Comparison of ENCODE assay signal across 16 cellular contexts in genomic region chr11:16743478-16743877, GRCh38. TPM values are rescaled to one million over a fixed set of nuclear protein-coding genes. Genes with fewer than 3 reads are reported as not detected.
DNase-seq lines count a peak whose midpoint lies in the region; ATAC-seq and TF ChIP-seq lines count a peak whose summit lies in the region.
"Had no signal": no experiment of that assay in that cellular context is flagged by ENCODE, and none has a peak within 500 bp of the region (broad histone marks: within the 10 kb centered on the region; RNA-seq: fewer than 3 reads in every experiment).

No MANE protein-coding gene starts in this region.

- ATAC-seq in activated CD8-positive, alpha-beta T cell treated with anti-CD3 and anti-CD28 coated beads for 36 hours = no peak
- no peak for ATAC-seq in activated CD8-positive, alpha-beta T cell treated with anti-CD3 and anti-CD28 coated beads, Interleukin-2, amount 10 ng/mL, durations not matched to agents 7 days and 5 days
- ATAC-seq in CD4-positive, CD25-positive, alpha-beta regulatory T cell (ENCODE audit: low read depth in 2 of 2) = no peak
- ATAC-seq in activated naive CD8-positive, alpha-beta T cell treated with anti-CD3 and anti-CD28 coated beads, Interleukin-2, amount 50 U/mL, for 24 hours = no peak
- no peak for ATAC-seq in naive thymus-derived CD4-positive, alpha-beta T cell
- no peak for ATAC-seq in esophagus mucosa

- no peaks in the 10 kb centered on the region for H3K27me3 ChIP-seq in CD4-positive, CD25-positive, alpha-beta regulatory T cell (ENCODE audit: control insufficient read depth, insufficient read depth, low read length)
- no peaks in the 10 kb centered on the region for H3K27me3 ChIP-seq in naive thymus-derived CD4-positive, alpha-beta T cell (ENCODE audit: control insufficient read depth in 2 of 2, insufficient read depth in 2 of 2, low read length in 2 of 2)
- H3K27me3 ChIP-seq: BLaER1 treated with 17β-estradiol and CSF1 and Interleukin-3, amounts not matched to agents 10 nM and 100 nM had no signal

- H3K36me3 ChIP-seq in CD4-positive, CD25-positive, alpha-beta regulatory T cell (ENCODE audit: control insufficient read depth, insufficient read depth, low read length) = peaks cover 59% of the 10 kb centered on the region
- H3K36me3 ChIP-seq in naive thymus-derived CD4-positive, alpha-beta T cell (ENCODE audit: control insufficient read depth in 2 of 3, insufficient read depth in 3 of 3, low read length in 3 of 3) = peaks cover 3 to 38% (median 6%) of the 10 kb centered on the region in 3 experiments

- POLR2A ChIA-PET in activated CD8-positive, alpha-beta T cell treated with anti-CD3 and anti-CD28 coated beads for 36 hours (lab: Charles Lee) = no interaction called here
- POLR2A ChIA-PET in activated CD8-positive, alpha-beta T cell treated with anti-CD3 and anti-CD28 coated beads, Interleukin-2, amount 10 ng/mL, durations not matched to agents 7 days and 5 days (lab: Charles Lee) = no interaction called here
- POLR2A ChIA-PET in naive thymus-derived CD4-positive, alpha-beta T cell (lab: Charles Lee) = no interaction called here

- no peaks in the 10 kb centered on the region for H3K9me3 Mint-ChIP-seq in activated CD8-positive, alpha-beta T cell treated with anti-CD3 and anti-CD28 coated beads for 36 hours
- no peaks in the 10 kb centered on the region for H3K9me3 Mint-ChIP-seq in activated CD8-positive, alpha-beta T cell treated with anti-CD3 and anti-CD28 coated beads, Interleukin-2, amount 10 ng/mL, durations not matched to agents 7 days and 5 days (ENCODE audit: insufficient read depth)
- H3K9me3 Mint-ChIP-seq in CD4-positive, CD25-positive, alpha-beta regulatory T cell = no peaks in the 10 kb centered on the region
- no peaks in the 10 kb centered on the region for H3K9me3 Mint-ChIP-seq in activated naive CD8-positive, alpha-beta T cell treated with anti-CD3 and anti-CD28 coated beads, Interleukin-2, amount 50 U/mL, for 24 hours
- H3K9me3 Mint-ChIP-seq in naive thymus-derived CD4-positive, alpha-beta T cell = peaks cover 0 to 2% (median 0%) of the 10 kb centered on the region in 11 donors

- intact Hi-C loops in activated CD8-positive, alpha-beta T cell treated with anti-CD3 and anti-CD28 coated beads for 36 hours (cut with micrococcal nuclease) = no loop called here
- intact Hi-C loops in naive thymus-derived CD4-positive, alpha-beta T cell (cut with micrococcal nuclease) = no loop called here

- no peaks in the 10 kb centered on the region for H3K9me3 ChIP-seq in CD4-positive, CD25-positive, alpha-beta regulatory T cell (ENCODE audit: control insufficient read depth in 2 of 2, low read length in 2 of 2)
- no peaks in the 10 kb centered on the region for H3K9me3 ChIP-seq in naive thymus-derived CD4-positive, alpha-beta T cell (ENCODE audit: control insufficient read depth in 2 of 3, low read length in 3 of 3)
- H3K9me3 ChIP-seq: Caco-2 had no signal

- H3K4me3 Mint-ChIP-seq in activated CD8-positive, alpha-beta T cell treated with anti-CD3 and anti-CD28 coated beads for 36 hours = no peak overlapping the region
- H3K4me3 Mint-ChIP-seq in activated CD8-positive, alpha-beta T cell treated with anti-CD3 and anti-CD28 coated beads, Interleukin-2, amount 10 ng/mL, durations not matched to agents 7 days and 5 days = no peak overlapping the region
- H3K4me3 Mint-ChIP-seq in CD4-positive, CD25-positive, alpha-beta regulatory T cell = peak overlapping the region; percentile 33 to 49 (median 44)
- H3K4me3 Mint-ChIP-seq in activated naive CD8-positive, alpha-beta T cell treated with anti-CD3 and anti-CD28 coated beads, Interleukin-2, amount 50 U/mL, for 24 hours = no peak overlapping the region
- peak overlapping the region in 7 of 10 donors; percentile 6 to 63 (median 47) for H3K4me3 Mint-ChIP-seq in naive thymus-derived CD4-positive, alpha-beta T cell

- peaks cover 46% of the 10 kb centered on the region for H3K36me3 Mint-ChIP-seq in activated CD8-positive, alpha-beta T cell treated with anti-CD3 and anti-CD28 coated beads for 36 hours (ENCODE audit: low read depth)
- peaks cover 52% of the 10 kb centered on the region for H3K36me3 Mint-ChIP-seq in activated CD8-positive, alpha-beta T cell treated with anti-CD3 and anti-CD28 coated beads, Interleukin-2, amount 10 ng/mL, durations not matched to agents 7 days and 5 days (ENCODE audit: low read depth)
- H3K36me3 Mint-ChIP-seq in CD4-positive, CD25-positive, alpha-beta regulatory T cell = peaks cover 37% of the 10 kb centered on the region
- peaks cover 50% of the 10 kb centered on the region for H3K36me3 Mint-ChIP-seq in activated naive CD8-positive, alpha-beta T cell treated with anti-CD3 and anti-CD28 coated beads, Interleukin-2, amount 50 U/mL, for 24 hours (ENCODE audit: low read depth)
- H3K36me3 Mint-ChIP-seq in naive thymus-derived CD4-positive, alpha-beta T cell = peaks cover 0 to 42% (median 25%) of the 10 kb centered on the region in 5 donors

- CTCF ChIA-PET in activated CD8-positive, alpha-beta T cell treated with anti-CD3 and anti-CD28 coated beads for 36 hours (lab: Charles Lee) = no interaction called here
- CTCF ChIA-PET in activated CD8-positive, alpha-beta T cell treated with anti-CD3 and anti-CD28 coated beads, Interleukin-2, amount 10 ng/mL, durations not matched to agents 7 days and 5 days (lab: Charles Lee) = no interaction called here
- CTCF ChIA-PET in naive thymus-derived CD4-positive, alpha-beta T cell (lab: Charles Lee) = no interaction called here

- peaks cover 51% of the 10 kb centered on the region for H3K4me1 ChIP-seq in CD4-positive, CD25-positive, alpha-beta regulatory T cell (ENCODE audit: control insufficient read depth, insufficient read depth, low read length, poor library complexity, severe bottlenecking)
- H3K4me1 ChIP-seq in naive thymus-derived CD4-positive, alpha-beta T cell (ENCODE audit: control insufficient read depth in 2 of 2, insufficient read depth in 2 of 2, low read length in 2 of 2) = peaks cover 28 to 34% of the 10 kb centered on the region in 2 donors

- no peak for DNase-seq in activated CD8-positive, alpha-beta T cell treated with anti-CD3 and anti-CD28 coated beads for 36 hours
- DNase-seq in activated CD8-positive, alpha-beta T cell treated with anti-CD3 and anti-CD28 coated beads, Interleukin-2, amount 10 ng/mL, durations not matched to agents 7 days and 5 days = no peak
- no peak for DNase-seq in CD4-positive, CD25-positive, alpha-beta regulatory T cell
- DNase-seq in activated naive CD8-positive, alpha-beta T cell treated with anti-CD3 and anti-CD28 coated beads, Interleukin-2, amount 50 U/mL, for 24 hours = no peak
- DNase-seq in naive thymus-derived CD4-positive, alpha-beta T cell = no peak
- no peak for DNase-seq in activated CD4-positive, alpha-beta T cell treated with anti-CD3 and anti-CD28 coated beads, Interleukin-2, amount 50 U/mL, for 4 hours
- no peak for DNase-seq in KG1 (lab: John Stamatoyannopoulos, UW)
- DNase-seq: 8988T, Caco-2, H7, MV-4-11, NCI-H1417 treated with DMSO at 0.1 percent for 48 hours, NCI-H2029, NCI-H510A treated with DMSO at 0.1 percent for 48 hours had no signal

- H3K4me1 Mint-ChIP-seq in activated CD8-positive, alpha-beta T cell treated with anti-CD3 and anti-CD28 coated beads for 36 hours (ENCODE audit: low read depth) = peaks cover 60% of the 10 kb centered on the region
- peaks cover 26% of the 10 kb centered on the region for H3K4me1 Mint-ChIP-seq in activated CD8-positive, alpha-beta T cell treated with anti-CD3 and anti-CD28 coated beads, Interleukin-2, amount 10 ng/mL, durations not matched to agents 7 days and 5 days (ENCODE audit: low read depth)
- H3K4me1 Mint-ChIP-seq in CD4-positive, CD25-positive, alpha-beta regulatory T cell = peaks cover 39 to 63% (median 48%) of the 10 kb centered on the region in 4 donors
- H3K4me1 Mint-ChIP-seq in activated naive CD8-positive, alpha-beta T cell treated with anti-CD3 and anti-CD28 coated beads, Interleukin-2, amount 50 U/mL, for 24 hours = peaks cover 47% of the 10 kb centered on the region
- peaks cover 5 to 65% (median 43%) of the 10 kb centered on the region in 7 donors for H3K4me1 Mint-ChIP-seq in naive thymus-derived CD4-positive, alpha-beta T cell

- no peak overlapping the region for H3K27ac ChIP-seq in CD4-positive, CD25-positive, alpha-beta regulatory T cell (ENCODE audit: insufficient read depth, low read length, poor library complexity, severe bottlenecking)
- no peak overlapping the region for H3K27ac ChIP-seq in naive thymus-derived CD4-positive, alpha-beta T cell (ENCODE audit: low read depth, low read length)
- H3K27ac ChIP-seq: BLaER1 treated with 17β-estradiol and CSF1 and Interleukin-3, amounts not matched to agents 10 nM and 100 nM had no signal

- TF ChIP-seq CTCF in activated CD8-positive, alpha-beta T cell treated with anti-CD3 and anti-CD28 coated beads for 36 hours (IDR thresholded peaks at IDR 0.05) = no peak

- H3K27me3 Mint-ChIP-seq in activated CD8-positive, alpha-beta T cell treated with anti-CD3 and anti-CD28 coated beads for 36 hours = no peaks in the 10 kb centered on the region
- no peaks in the 10 kb centered on the region for H3K27me3 Mint-ChIP-seq in activated CD8-positive, alpha-beta T cell treated with anti-CD3 and anti-CD28 coated beads, Interleukin-2, amount 10 ng/mL, durations not matched to agents 7 days and 5 days (ENCODE audit: low read depth)
- H3K27me3 Mint-ChIP-seq in CD4-positive, CD25-positive, alpha-beta regulatory T cell = no peaks in the 10 kb centered on the region
- no peaks in the 10 kb centered on the region for H3K27me3 Mint-ChIP-seq in activated naive CD8-positive, alpha-beta T cell treated with anti-CD3 and anti-CD28 coated beads, Interleukin-2, amount 50 U/mL, for 24 hours
- no peaks in the 10 kb centered on the region for H3K27me3 Mint-ChIP-seq in naive thymus-derived CD4-positive, alpha-beta T cell

- H3K4me3 ChIP-seq in CD4-positive, CD25-positive, alpha-beta regulatory T cell (ENCODE audit: low read depth, low read length) = peak overlapping the region; percentile 47
- no peak overlapping the region for H3K4me3 ChIP-seq in naive thymus-derived CD4-positive, alpha-beta T cell (ENCODE audit: low read length)
- H3K4me3 ChIP-seq: BLaER1 treated with 17β-estradiol and CSF1 and Interleukin-3, amounts not matched to agents 10 nM and 100 nM had no signal

- peak overlapping the region; percentile 50 for H3K27ac Mint-ChIP-seq in activated CD8-positive, alpha-beta T cell treated with anti-CD3 and anti-CD28 coated beads for 36 hours
- H3K27ac Mint-ChIP-seq in activated CD8-positive, alpha-beta T cell treated with anti-CD3 and anti-CD28 coated beads, Interleukin-2, amount 10 ng/mL, durations not matched to agents 7 days and 5 days = no peak overlapping the region
- no peak overlapping the region for H3K27ac Mint-ChIP-seq in CD4-positive, CD25-positive, alpha-beta regulatory T cell
- H3K27ac Mint-ChIP-seq in activated naive CD8-positive, alpha-beta T cell treated with anti-CD3 and anti-CD28 coated beads, Interleukin-2, amount 50 U/mL, for 24 hours = peak overlapping the region; percentile 37
- peak overlapping the region in 5 of 9 donors; percentile 20 to 75 (median 56) for H3K27ac Mint-ChIP-seq in naive thymus-derived CD4-positive, alpha-beta T cell

RNA-seq across cellular contexts. Expression of gene C11orf58, which starts 5.0 kb away (rescaled TPM):
- 100 to 1,000 TPM; 114 to 133 TPM for total RNA-seq in activated CD8-positive, alpha-beta T cell treated with anti-CD3 and anti-CD28 coated beads for 36 hours
- 100 to 1,000 TPM; 104 to 111 TPM for total RNA-seq in activated CD8-positive, alpha-beta T cell treated with anti-CD3 and anti-CD28 coated beads, Interleukin-2, amount 10 ng/mL, durations not matched to agents 7 days and 5 days
- total RNA-seq in CD4-positive, CD25-positive, alpha-beta regulatory T cell = 168 TPM
- polyA plus RNA-seq in CD4-positive, CD25-positive, alpha-beta regulatory T cell = 100 to 1,000 TPM; 154 to 167 (median 164) TPM
- 100 to 1,000 TPM; 116 to 168 (median 155) TPM for total RNA-seq in naive thymus-derived CD4-positive, alpha-beta T cell
- 100 to 1,000 TPM; 174 to 260 TPM for polyA plus RNA-seq in naive thymus-derived CD4-positive, alpha-beta T cell
- 60.0 TPM for total RNA-seq in esophagus mucosa

Comparison
In these comparisons a context has a peak if more than half of its experiments do, and no peak if none do; other contexts are left out.
1. H3K27ac Mint-ChIP-seq: peak in activated CD8-positive, alpha-beta T cell treated with anti-CD3 and anti-CD28 coated beads for 36 hours (single experiment), activated naive CD8-positive, alpha-beta T cell treated with anti-CD3 and anti-CD28 coated beads, Interleukin-2, amount 50 U/mL, for 24 hours (single experiment) and naive thymus-derived CD4-positive, alpha-beta T cell (5 of 9); none in activated CD8-positive, alpha-beta T cell treated with anti-CD3 and anti-CD28 coated beads, Interleukin-2, amount 10 ng/mL, durations not matched to agents 7 days and 5 days (single experiment) and CD4-positive, CD25-positive, alpha-beta regulatory T cell (0 of 3).
2. H3K4me3 Mint-ChIP-seq: peak in CD4-positive, CD25-positive, alpha-beta regulatory T cell (4 of 4) and naive thymus-derived CD4-positive, alpha-beta T cell (7 of 10); none in activated CD8-positive, alpha-beta T cell treated with anti-CD3 and anti-CD28 coated beads for 36 hours (single experiment), activated CD8-positive, alpha-beta T cell treated with anti-CD3 and anti-CD28 coated beads, Interleukin-2, amount 10 ng/mL, durations not matched to agents 7 days and 5 days (single experiment) and activated naive CD8-positive, alpha-beta T cell treated with anti-CD3 and anti-CD28 coated beads, Interleukin-2, amount 50 U/mL, for 24 hours (single experiment).